Comparison of ENCODE assay signal across 22 cellular contexts in the genomic region with DNA sequence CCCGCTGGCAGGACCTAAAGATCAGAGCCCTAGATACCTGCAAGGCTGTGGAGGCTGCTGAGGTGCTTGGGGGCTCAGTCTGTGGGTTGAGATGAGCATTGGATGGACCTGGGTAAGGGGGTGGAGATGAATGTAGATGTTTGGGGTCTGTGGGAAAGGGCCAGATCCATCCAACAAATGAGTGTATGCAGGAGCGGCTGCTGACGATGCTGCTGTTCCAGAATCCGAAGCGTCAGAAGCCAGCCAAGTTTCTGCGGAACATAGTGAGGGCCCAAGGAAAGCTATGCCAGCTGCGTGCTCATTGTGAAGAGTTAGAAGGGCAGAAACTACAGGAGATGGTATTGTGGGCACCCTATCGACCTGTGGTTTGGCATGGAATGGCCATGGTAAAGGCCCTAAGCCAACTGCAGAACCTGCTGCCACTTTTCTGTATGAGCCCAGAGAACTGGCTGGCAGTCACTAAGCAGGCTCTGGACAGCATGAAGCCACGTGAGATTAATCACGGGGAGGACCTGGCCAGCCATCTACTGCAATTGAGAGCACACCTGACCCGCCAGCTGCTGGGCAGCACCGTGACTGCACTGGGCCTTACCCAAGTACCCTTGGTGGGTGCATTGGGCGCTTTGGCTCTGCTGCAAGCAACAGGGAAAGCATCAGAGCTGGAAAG. TPM values are rescaled to one million over a fixed set of nuclear protein-coding genes. Genes with fewer than 3 reads are reported as not detected.
DNase-seq lines count a peak whose midpoint lies in the region; ATAC-seq, FAIRE-seq and TF ChIP-seq lines count a peak whose summit lies in the region.
"Had no signal": no experiment of that assay in that cellular context is flagged by ENCODE, and none has a peak within 500 bp of the region (broad histone marks: within the 10 kb centered on the region; RNA-seq: fewer than 3 reads in every experiment).

No MANE protein-coding gene starts in this region.

- no peak for FAIRE-seq in HTR-8/SVneo (lab: Jason Lieb, UNC)
- FAIRE-seq: A204.1, GM18507 had no signal

- intact Hi-C loops in Right ventricle myocardium superior (cut with DNase I) (no loop called here), left cardiac atrium (cut with DNase I) (no loop called here), left ventricle myocardium superior (cut with micrococcal nuclease) (no loop called here), spleen (cut with DNase I; ENCODE audit: low total_unique reads) (no loop called here)

- peaks cover 0 to 40% (median 0%) of the 10 kb centered on the region in 6 donors for H3K36me3 ChIP-seq in spleen
- H3K36me3 ChIP-seq: brain microvascular endothelial cell had no signal

- ATAC-seq in Right ventricle myocardium superior (ENCODE audit: poor library complexity) (peak; percentile 61), left cardiac atrium (no peak), left ventricle myocardium superior (peak; percentile 81)
- ATAC-seq: activated CD8-positive, alpha-beta T cell treated with anti-CD3 and anti-CD28 coated beads, Interleukin-2, amount 10 ng/mL, durations not matched to agents 7 days and 5 days; activated T-cell treated with anti-CD3 and anti-CD28 coated beads, Interleukin-2, amount 50 U/mL, for 72 hours had no signal

- H3K9me3 ChIP-seq in spleen: no peaks in the 10 kb centered on the region

- H3K27me3 ChIP-seq in spleen (replicated peaks in 1 of 7): no peaks in the 10 kb centered on the region
- H3K27me3 ChIP-seq: brain microvascular endothelial cell, dorsolateral prefrontal cortex had no signal

- WGBS in spleen, 5 donors: 89 to 95% (median 92%) methylated on average over 9 to 13 of the region's 13 CpGs

- H3K4me1 ChIP-seq in spleen: peaks cover 0 to 19% (median 8%) of the 10 kb centered on the region in 6 donors

- no peak overlapping the region for H3K27ac ChIP-seq in spleen
- H3K27ac ChIP-seq: brain microvascular endothelial cell had no signal

- TF ChIP-seq POLR2A in spleen (IDR thresholded peaks at IDR 0.05): no peak

- no peak for TF ChIP-seq CTCF in spleen (IDR thresholded peaks at IDR 0.05 in 8 of 11, conservative IDR thresholded peaks at IDR 0.05 in 3 of 11)

- DNase-seq in Right ventricle myocardium superior: peak; percentile 44
- DNase-seq in left cardiac atrium: no peak
- peak; percentile 53 for DNase-seq in left ventricle myocardium superior
- peak; percentile 54 for DNase-seq in spleen
- DNase-seq in COLO829 (ENCODE audit: low spot score): no peak
- DNase-seq in HTR-8/SVneo (ENCODE audit: insufficient read length, low spot score): no peak
- DNase-seq: activated naive CD8-positive, alpha-beta T cell treated with anti-CD3 and anti-CD28 coated beads for 36 hours; activated T-cell treated with anti-CD3 and anti-CD28 coated beads, Interleukin-2, amount 50 U/mL, for 72 hours; brain microvascular endothelial cell; DMS53; GOT3; mesendoderm; MM.1S; NCI-H1694; NCI-H446 treated with DMSO at 0.1 percent for 48 hours; SHP77; stimulated activated naive CD8-positive, alpha-beta T cell treated with anti-CD3 and anti-CD28 coated beads, Interleukin-15, amount 100 ng/mL, for 72 hours; T-helper 1 cell had no signal

- H3K4me3 ChIP-seq in spleen: no peak overlapping the region
- H3K4me3 ChIP-seq: dorsolateral prefrontal cortex had no signal

RNA-seq across cellular contexts. Expression of gene RRP8, which starts 36.6 kb away (rescaled TPM):
- 19.8 TPM for total RNA-seq in Right ventricle myocardium superior
- 10 to 100 TPM; 14.2 to 18.0 TPM for total RNA-seq in left cardiac atrium
- 22.1 TPM for total RNA-seq in left ventricle myocardium superior
- 10 to 100 TPM; 17.0 to 26.0 (median 22.7) TPM for total RNA-seq in spleen
- 10 to 100 TPM; 23.7 to 28.4 (median 26.5) TPM for polyA plus RNA-seq in spleen

RNA-seq across cellular contexts. Expression of gene ILK, which starts 36.7 kb away (rescaled TPM):
- total RNA-seq in Right ventricle myocardium superior (191 TPM), left cardiac atrium (100 to 1,000 TPM; 166 to 183 TPM), left ventricle myocardium superior (210 TPM), spleen (100 to 1,000 TPM; 122 to 194 (median 141) TPM)
- 100 to 1,000 TPM in 1 of 3 donors, 10 to 100 TPM in 2; 71.4 to 108 (median 76.5) TPM for polyA plus RNA-seq in spleen

RNA-seq across cellular contexts. Expression of gene TAF10, which starts 45.2 kb away (rescaled TPM):
- total RNA-seq in Right ventricle myocardium superior (83.6 TPM), left cardiac atrium (100 to 1,000 TPM; 102 to 105 TPM), left ventricle myocardium superior (89.4 TPM), spleen (100 to 1,000 TPM; 133 to 159 (median 148) TPM)
- 100 to 1,000 TPM; 103 to 151 (median 140) TPM for polyA plus RNA-seq in spleen

RNA-seq across cellular contexts. Expression of gene TPP1, which starts 52.4 kb away (rescaled TPM):
- total RNA-seq in Right ventricle myocardium superior (71.5 TPM), left cardiac atrium (10 to 100 TPM; 69.5 to 87.7 TPM), left ventricle myocardium superior (77.7 TPM), spleen (100 to 1,000 TPM; 159 to 306 (median 232) TPM)
- polyA plus RNA-seq in spleen: 10 to 100 TPM; 54.9 to 61.6 (median 60.6) TPM

Comparison
In these comparisons a context has a peak if more than half of its experiments do, and no peak if none do; other contexts are left out.
1. ATAC-seq: peak in Right ventricle myocardium superior (single experiment) and left ventricle myocardium superior (single experiment); none in left cardiac atrium (0 of 2).
2. DNase-seq: peak in Right ventricle myocardium superior (single experiment), left ventricle myocardium superior (single experiment) and spleen (single experiment); none in left cardiac atrium (single experiment), COLO829 (single experiment) and HTR-8/SVneo (single experiment).